ENCODE assay signal across 1 cellular context in the genomic region with DNA sequence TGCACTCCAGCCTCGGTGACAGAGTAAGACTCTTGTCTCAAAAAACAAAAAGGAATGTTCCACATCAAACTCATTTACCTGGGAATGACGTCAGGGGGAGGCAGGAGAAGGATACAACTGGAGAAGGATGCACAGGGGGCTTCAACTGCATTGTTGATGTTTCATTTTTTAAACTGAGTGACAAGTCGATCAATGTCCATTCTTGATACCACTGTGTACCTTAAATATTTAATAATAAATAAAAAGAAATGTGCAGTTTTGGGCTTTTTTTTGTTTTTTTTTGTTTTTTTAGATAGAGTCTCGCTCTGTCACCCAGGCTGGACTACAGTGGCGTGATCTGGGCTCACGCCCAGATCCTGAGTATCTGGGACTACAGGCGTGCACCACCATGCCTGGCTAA.
TF ChIP-seq lines count a peak whose summit lies in the region.

No MANE protein-coding gene starts in this region.

TF ChIP-seq in HEK293, 187 proteins besides CTCF, POLR2A, EP300 and RAD21 (continued from another document):
- TF ChIP-seq ZNF555 (tag by site-specific recombination; conservative IDR thresholded peaks at IDR 0.05) (no peak), ZNF112 (tag by site-specific recombination; IDR thresholded peaks at IDR 0.05) (no peak), ZNF600 (tag by site-specific recombination; IDR thresholded peaks at IDR 0.05) (peak; percentile 36; the same call in 1 of the 2 replicates), HOXD13 (CRISPR knock-in tag; IDR thresholded peaks at IDR 0.05; ENCODE audit: borderline replicate concordance) (no peak), ZNF19 (tag by site-specific recombination; IDR thresholded peaks at IDR 0.05; ENCODE audit: low read depth) (no peak), ZNF214 (tag by site-specific recombination; IDR thresholded peaks at IDR 0.05; ENCODE audit: borderline replicate concordance) (no peak), SETDB1 (IDR thresholded peaks at IDR 0.05; ENCODE audit: insufficient read length, low read length) (no peak)
- TF ChIP-seq, protein P1, sequence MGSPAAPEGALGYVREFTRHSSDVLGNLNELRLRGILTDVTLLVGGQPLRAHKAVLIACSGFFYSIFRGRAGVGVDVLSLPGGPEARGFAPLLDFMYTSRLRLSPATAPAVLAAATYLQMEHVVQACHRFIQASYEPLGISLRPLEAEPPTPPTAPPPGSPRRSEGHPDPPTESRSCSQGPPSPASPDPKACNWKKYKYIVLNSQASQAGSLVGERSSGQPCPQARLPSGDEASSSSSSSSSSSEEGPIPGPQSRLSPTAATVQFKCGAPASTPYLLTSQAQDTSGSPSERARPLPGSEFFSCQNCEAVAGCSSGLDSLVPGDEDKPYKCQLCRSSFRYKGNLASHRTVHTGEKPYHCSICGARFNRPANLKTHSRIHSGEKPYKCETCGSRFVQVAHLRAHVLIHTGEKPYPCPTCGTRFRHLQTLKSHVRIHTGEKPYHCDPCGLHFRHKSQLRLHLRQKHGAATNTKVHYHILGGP (tag by site-specific recombination; IDR thresholded peaks at IDR 0.05) = no peak
